Comparison of ENCODE assay signal across 23 cellular contexts in the genomic region with DNA sequence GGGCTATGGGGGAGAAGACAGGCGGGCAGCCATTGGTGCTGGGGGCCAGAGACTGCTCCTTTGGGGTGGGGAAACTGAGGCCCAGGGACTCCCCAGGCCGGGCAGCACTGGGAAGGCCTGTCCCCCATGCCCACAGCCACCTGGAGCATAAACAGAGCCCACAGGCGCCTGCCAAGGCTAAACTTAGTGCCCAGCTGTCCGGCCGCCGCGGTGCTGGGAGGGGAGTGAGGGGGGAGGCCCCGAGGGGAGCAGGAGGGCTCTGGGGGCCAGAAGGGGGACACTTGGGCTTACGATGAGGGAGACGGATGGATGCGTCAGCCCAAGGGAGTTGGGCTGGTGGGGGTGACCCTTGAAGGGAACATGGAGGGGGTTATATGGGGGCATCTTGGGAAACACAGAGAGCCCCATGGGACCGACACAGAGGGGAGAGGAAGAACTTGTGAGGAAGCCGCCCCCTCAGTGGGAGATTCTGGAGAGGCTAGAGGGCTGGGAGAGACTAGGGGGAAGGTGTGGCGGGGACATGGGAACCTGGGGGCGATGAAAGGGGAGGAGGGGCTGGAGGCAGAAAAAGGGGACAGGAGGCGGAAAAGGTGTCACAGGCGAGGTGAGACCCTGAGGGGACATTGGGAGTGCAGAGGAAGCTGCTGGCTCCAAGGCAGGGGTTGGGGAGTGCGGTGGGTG. TPM values are rescaled to one million over a fixed set of nuclear protein-coding genes. Genes with fewer than 3 reads are reported as not detected.
DNase-seq lines count a peak whose midpoint lies in the region; ATAC-seq and TF ChIP-seq lines count a peak whose summit lies in the region.
"Had no signal": no experiment of that assay in that cellular context is flagged by ENCODE, and none has a peak within 500 bp of the region (broad histone marks: within the 10 kb centered on the region; RNA-seq: fewer than 3 reads in every experiment).

No MANE protein-coding gene starts in this region.

- no peak overlapping the region; a peak in 1 of 20 replicates for H3K4me3 ChIP-seq in BLaER1 treated with 17β-estradiol and CSF1 and Interleukin-3, amounts not matched to agents 10 nM and 100 nM
- H3K4me3 ChIP-seq: left lung, skin epidermis had no signal

- TF ChIP-seq CTCF in brain (conservative IDR thresholded peaks at IDR 0.05) = no peak

- peaks cover 29% of the 10 kb centered on the region for H3K4me1 Mint-ChIP-seq in brain
- H3K4me1 Mint-ChIP-seq in activated CD4-positive, alpha-beta memory T cell treated with anti-CD3 and anti-CD28 coated beads for 36 hours (ENCODE audit: low read depth) = peaks cover 5% of the 10 kb centered on the region

- H3K36me3 ChIP-seq in BLaER1 treated with 17β-estradiol and CSF1 and Interleukin-3, amounts not matched to agents 10 nM and 100 nM = peaks cover 0 to 4% (median under 1%) of the 10 kb centered on the region in 11 experiments; a peak in 7 of 22 replicates

- DNase-seq in myocyte (ENCODE audit: low read depth) (peak; percentile 86), putamen (ENCODE audit: low spot score) (peak; percentile 42)
- DNase-seq in activated CD4-positive, alpha-beta memory T cell treated with anti-CD3 and anti-CD28 coated beads for 36 hours = no peak
- no peak for DNase-seq in activated naive CD4-positive, alpha-beta T cell treated with anti-CD3 and anti-CD28 coated beads, Interleukin-2, amount 50 U/mL, for 16 hours
- DNase-seq: activated CD4-positive, alpha-beta T cell treated with anti-CD3 and anti-CD28 coated beads, Interleukin-2, amount 50 U/mL, for 48 hours; activated CD8-positive, alpha-beta memory T cell treated with anti-CD3 and anti-CD28 coated beads, Interleukin-2, amount 50 U/mL, for 4 hours; CD8-positive, alpha-beta memory T cell; central memory CD4-positive, alpha-beta T cell; dermis blood vessel endothelial cell; left lung; NCI-H187 treated with DMSO at 0.1 percent for 48 hours; NCI-H526 treated with DMSO at 0.1 percent for 48 hours; SIG-M5; stimulated activated CD8-positive, alpha-beta memory T cell treated with anti-CD3 and anti-CD28 coated beads, Interleukin-4, amount 100 ng/mL, for 48 hours; T-cell; trophoblast cell had no signal

- peaks cover 0 to 52% (median 36%) of the 10 kb centered on the region in 11 experiments; a peak in 18 of 22 replicates for H4K20me1 ChIP-seq in BLaER1 treated with 17β-estradiol and CSF1 and Interleukin-3, amounts not matched to agents 10 nM and 100 nM

- H3K36me3 Mint-ChIP-seq in brain = peaks cover 35% of the 10 kb centered on the region
- no peaks in the 10 kb centered on the region for H3K36me3 Mint-ChIP-seq in activated CD4-positive, alpha-beta memory T cell treated with anti-CD3 and anti-CD28 coated beads for 36 hours
- H3K36me3 Mint-ChIP-seq: activated naive CD4-positive, alpha-beta T cell treated with anti-CD3 and anti-CD28 coated beads, Interleukin-2, amount 50 U/mL, for 72 hours; CD8-positive, alpha-beta memory T cell; T-cell had no signal

- H3K4me3 Mint-ChIP-seq in brain = peak overlapping the region; percentile 37 to 86 (median 85)
- no peak overlapping the region for H3K4me3 Mint-ChIP-seq in activated CD4-positive, alpha-beta memory T cell treated with anti-CD3 and anti-CD28 coated beads for 36 hours

- H3K9me3 ChIP-seq in BLaER1 treated with 17β-estradiol and CSF1 and Interleukin-3, amounts not matched to agents 10 nM and 100 nM (replicated peaks in 1 of 11) = no peaks in the 10 kb centered on the region
- H3K9me3 ChIP-seq: left lung had no signal

- intact Hi-C loops in activated CD4-positive, alpha-beta memory T cell treated with anti-CD3 and anti-CD28 coated beads for 36 hours (cut with micrococcal nuclease) = no loop called here

- ATAC-seq in HG03025 (IDR thresholded peaks at IDR 0.05; ENCODE audit: low FRiP score, unreplicated experiment) (no peak), HG03108 (IDR thresholded peaks at IDR 0.05; ENCODE audit: unreplicated experiment) (no peak)
- ATAC-seq: activated naive CD4-positive, alpha-beta T cell treated with anti-CD3 and anti-CD28 coated beads, Interleukin-2, amount 50 U/mL, for 72 hours; left lung; T-cell had no signal

- POLR2A ChIA-PET in activated CD4-positive, alpha-beta memory T cell treated with anti-CD3 and anti-CD28 coated beads for 36 hours (lab: Charles Lee) = no interaction called here

- H3K9ac ChIP-seq in BLaER1 treated with 17β-estradiol and CSF1 and Interleukin-3, amounts not matched to agents 10 nM and 100 nM = peak overlapping the region in 2 of 11 experiments; percentile 13 to 15; a peak in 1 of 22 replicates

- H3K9me3 Mint-ChIP-seq in brain = no peaks in the 10 kb centered on the region
- no peaks in the 10 kb centered on the region for H3K9me3 Mint-ChIP-seq in activated CD4-positive, alpha-beta memory T cell treated with anti-CD3 and anti-CD28 coated beads for 36 hours
- H3K9me3 Mint-ChIP-seq: activated naive CD4-positive, alpha-beta T cell treated with anti-CD3 and anti-CD28 coated beads, Interleukin-2, amount 50 U/mL, for 72 hours; CD8-positive, alpha-beta memory T cell; T-cell had no signal

- H3K4me1 ChIP-seq in BLaER1 treated with 17β-estradiol and CSF1 and Interleukin-3, amounts not matched to agents 10 nM and 100 nM = peaks cover 17 to 37% (median 29%) of the 10 kb centered on the region in 10 experiments; a peak in 18 of 20 replicates

- H3K4me2 ChIP-seq in BLaER1 treated with 17β-estradiol and CSF1 and Interleukin-3, amounts not matched to agents 10 nM and 100 nM = peak overlapping the region in 9 of 11 experiments; percentile 29 to 81 (median 74); a peak in 17 of 22 replicates

- CTCF ChIA-PET in activated CD4-positive, alpha-beta memory T cell treated with anti-CD3 and anti-CD28 coated beads for 36 hours (lab: Charles Lee) = no interaction called here

- H3K27ac ChIP-seq in BLaER1 treated with 17β-estradiol and CSF1 and Interleukin-3, amounts not matched to agents 10 nM and 100 nM = no peak overlapping the region
- H3K27ac ChIP-seq: left lung, skin epidermis had no signal

- peak overlapping the region in 4 of 5 experiments; percentile 37 to 95 (median 90) for H3K27ac Mint-ChIP-seq in brain
- no peak overlapping the region for H3K27ac Mint-ChIP-seq in activated CD4-positive, alpha-beta memory T cell treated with anti-CD3 and anti-CD28 coated beads for 36 hours
- H3K27ac Mint-ChIP-seq: activated naive CD4-positive, alpha-beta T cell treated with anti-CD3 and anti-CD28 coated beads, Interleukin-2, amount 50 U/mL, for 72 hours; CD8-positive, alpha-beta memory T cell had no signal

- H3K27me3 Mint-ChIP-seq in brain = no peaks in the 10 kb centered on the region
- peaks cover 23% of the 10 kb centered on the region for H3K27me3 Mint-ChIP-seq in activated CD4-positive, alpha-beta memory T cell treated with anti-CD3 and anti-CD28 coated beads for 36 hours

- peaks cover 57 to 76% (median 71%) of the 10 kb centered on the region in 11 experiments for H3K27me3 ChIP-seq in BLaER1 treated with 17β-estradiol and CSF1 and Interleukin-3, amounts not matched to agents 10 nM and 100 nM

RNA-seq across cellular contexts. Expression of a gene that starts 2.2 kb away (rescaled TPM):
- 104 TPM for polyA plus RNA-seq in brain (ENCODE audit: insufficient read depth, low read depth, low replicate concordance)
- 16.8 and 30.6 TPM in 2 replicates for total RNA-seq in myocyte
- 26.3 TPM for polyA plus RNA-seq in myocyte (2012)
- total RNA-seq in activated CD4-positive, alpha-beta memory T cell treated with anti-CD3 and anti-CD28 coated beads for 36 hours = not detected
- total RNA-seq: CD8-positive, alpha-beta memory T cell; HT-29 had no signal
- polyA plus RNA-seq: CD8-positive, alpha-beta memory T cell had no signal

RNA-seq across cellular contexts. Expression of a gene that starts 25.5 kb away (rescaled TPM):
- 291 TPM for polyA plus RNA-seq in brain (ENCODE audit: insufficient read depth, low read depth, low replicate concordance)
- 328 and 338 TPM in 2 replicates for total RNA-seq in myocyte
- polyA plus RNA-seq in myocyte (2012) = 251 TPM
- 100 to 1,000 TPM; 217 to 220 TPM for total RNA-seq in activated CD4-positive, alpha-beta memory T cell treated with anti-CD3 and anti-CD28 coated beads for 36 hours

RNA-seq across cellular contexts. Expression of a gene that starts 25.8 kb away (rescaled TPM):
- 76.8 TPM for polyA plus RNA-seq in brain (ENCODE audit: insufficient read depth, low read depth, low replicate concordance)
- 47.1 and 55.0 TPM in 2 replicates for total RNA-seq in myocyte
- polyA plus RNA-seq in myocyte (2012) = 58.1 TPM
- total RNA-seq in activated CD4-positive, alpha-beta memory T cell treated with anti-CD3 and anti-CD28 coated beads for 36 hours = 10 to 100 TPM; 37.7 to 46.3 TPM

RNA-seq across cellular contexts. Expression of a gene that starts 47.3 kb away (rescaled TPM):
- polyA plus RNA-seq in brain (ENCODE audit: insufficient read depth, low read depth, low replicate concordance) = 35.0 TPM
- 203 and 240 TPM in 2 replicates for total RNA-seq in myocyte
- 139 TPM for polyA plus RNA-seq in myocyte (2012)
- total RNA-seq in activated CD4-positive, alpha-beta memory T cell treated with anti-CD3 and anti-CD28 coated beads for 36 hours = 1 to 10 TPM in 1 of 2 experiments, under 1 TPM in 1; 0.77 to 1.2 TPM

Comparison
In these comparisons a context has a peak if more than half of its experiments do, and no peak if none do; other contexts are left out.
1. DNase-seq: peak in myocyte (single experiment) and putamen (single experiment); none in activated CD4-positive, alpha-beta memory T cell treated with anti-CD3 and anti-CD28 coated beads for 36 hours (single experiment) and activated naive CD4-positive, alpha-beta T cell treated with anti-CD3 and anti-CD28 coated beads, Interleukin-2, amount 50 U/mL, for 16 hours (single experiment).
2. RNA of a gene that starts 2.2 kb away (total RNA-seq): 16.8 to 30.6 TPM in myocyte; not detected in activated CD4-positive, alpha-beta memory T cell treated with anti-CD3 and anti-CD28 coated beads for 36 hours; every median in the first group is over 10 times any median in the second.